8 cellular contexts compared by ENCODE assay signal in the genomic region with DNA sequence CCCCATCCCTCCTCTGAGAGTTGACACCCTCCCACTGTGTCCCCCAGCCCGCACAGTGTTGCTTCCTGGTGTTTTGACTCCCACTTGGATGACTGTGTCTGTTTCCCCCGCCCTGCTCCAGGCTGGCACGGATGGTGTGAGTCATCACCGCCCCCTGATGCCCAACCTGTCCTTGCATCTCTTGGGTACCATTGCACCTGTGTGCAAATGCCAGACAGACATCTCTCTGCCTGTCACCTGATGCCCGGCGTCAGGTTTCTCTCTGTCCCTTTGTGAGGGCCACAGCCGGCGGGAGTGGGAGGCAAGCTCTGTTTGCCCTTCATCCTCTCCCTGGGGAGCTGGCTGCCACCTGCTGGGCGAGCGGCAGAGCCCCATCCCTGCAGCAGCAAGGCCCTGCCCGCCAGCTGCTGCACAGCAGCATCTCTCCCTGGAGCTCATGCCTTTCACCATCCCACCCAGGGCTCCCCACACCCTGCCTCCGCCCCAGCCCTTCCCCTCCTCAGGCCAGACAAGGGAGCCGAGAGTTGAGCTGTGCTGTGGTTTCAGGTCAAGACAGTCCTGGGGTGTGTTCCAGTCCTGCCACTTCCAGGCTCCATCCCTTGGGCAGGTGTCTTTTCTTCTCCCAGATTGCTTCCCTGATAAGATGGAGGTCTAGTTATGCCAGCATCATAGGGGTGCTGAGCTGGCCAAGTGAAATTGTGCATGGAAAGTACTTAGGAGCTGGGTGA. TPM values are rescaled to one million over a fixed set of nuclear protein-coding genes. Genes with fewer than 3 reads are reported as not detected.
DNase-seq lines count a peak whose midpoint lies in the region; ATAC-seq and TF ChIP-seq lines count a peak whose summit lies in the region.

No MANE protein-coding gene starts in this region.

- WGBS in SK-N-SH (ENCODE audit: low lambda C conversion rate) = 60% methylated on average over 12 of the region's 13 CpGs
- WGBS in right lobe of liver (ENCODE audit: insufficient coverage, low coverage, low lambda C conversion rate, missing lambda C conversion rate) = 69% methylated on average over 5 of the region's 13 CpGs

- TF ChIP-seq EP300 in SK-N-SH (IDR thresholded peaks at IDR 0.05; ENCODE audit: borderline replicate concordance in 1 of 2, low read depth in 1 of 2, low read length in 1 of 2) = no peak

- peaks cover 17% of the 10 kb centered on the region for H3K36me3 ChIP-seq in MG63
- H3K36me3 ChIP-seq in SK-N-SH (replicated peaks in 1 of 2; ENCODE audit: control insufficient read depth in 1 of 2, insufficient read depth in 2 of 2, low read length in 1 of 2) = no peaks in the 10 kb centered on the region
- no peaks in the 10 kb centered on the region for H3K36me3 ChIP-seq in right lobe of liver

- no peaks in the 10 kb centered on the region for H3K9me2 ChIP-seq in SK-N-SH

- peak; percentile 34 for TF ChIP-seq CTCF in SK-N-SH (IDR thresholded peaks at IDR 0.05)
- TF ChIP-seq CTCF in right lobe of liver (IDR thresholded peaks at IDR 0.05) = peak in 3 of 4 donors; percentile 26 to 41 (median 33)
- TF ChIP-seq CTCF in omental fat pad (IDR thresholded peaks at IDR 0.05) = no peak

- peak; percentile 49 to 67 (median 56) for ATAC-seq in right lobe of liver
- no peak for ATAC-seq in omental fat pad (ENCODE audit: low FRiP score)
- no peak for ATAC-seq in HG02852 (IDR thresholded peaks at IDR 0.05; ENCODE audit: unreplicated experiment)

- H3F3A ChIP-seq in SK-N-SH (replicated peaks; ENCODE audit: insufficient read depth) = no peaks in the 10 kb centered on the region

- H3K4me1 ChIP-seq in SK-N-SH (ENCODE audit: control insufficient read depth in 1 of 2, insufficient read depth in 2 of 2, low read depth in 1 of 2, low read length in 1 of 2) = peaks cover 0 to 6% of the 10 kb centered on the region in 2 experiments; a peak in 1 of 4 replicates
- H3K4me1 ChIP-seq in right lobe of liver = no peaks in the 10 kb centered on the region

- TF ChIP-seq RAD21 in SK-N-SH (IDR thresholded peaks at IDR 0.05; ENCODE audit: low read length) = 0 out of 2 replicates have a peak, but pooled peaks have one; percentile 17

- intact Hi-C loops in right lobe of liver (cut with DNase I) = no loop called here

- DNase-seq in DMS79 treated with DMSO at 0.1 percent for 48 hours (lab: John Stamatoyannopoulos, UW) (peak; percentile 73), MG63 (peak; percentile 49), SK-N-SH (no peak), right lobe of liver (peak in 1 of 3 donors; percentile 47), dedifferentiated amniotic fluid mesenchymal stem cell (ENCODE audit: extremely low spot score) (no peak), omental fat pad (ENCODE audit: low spot score) (no peak), germinal center (ENCODE audit: low spot score) (no peak)

- H3K27ac ChIP-seq in SK-N-SH (ENCODE audit: low read depth in 2 of 2, low read length in 1 of 2) (no peak overlapping the region), right lobe of liver (no peak overlapping the region)

- peaks cover 57% of the 10 kb centered on the region for H4K20me1 ChIP-seq in SK-N-SH (ENCODE audit: insufficient read depth)

- CTCF ChIA-PET in SK-N-SH (lab: Yijun Ruan, JAX) = interaction anchor here (0.7 to 1.8 kb wide), 5 partner anchors 8 to 208 kb away, joined by 3 to 7 read pairs (median 3); a partner anchor contains a TSS

- no peak overlapping the region for H3K4me2 ChIP-seq in SK-N-SH

- no peak overlapping the region for H2AFZ ChIP-seq in SK-N-SH (ENCODE audit: low read depth)

- TF ChIP-seq POLR2A in right lobe of liver (IDR thresholded peaks at IDR 0.05) = no peak

- H3K79me2 ChIP-seq in SK-N-SH (ENCODE audit: insufficient read depth) = peaks cover 74% of the 10 kb centered on the region

- H3K27me3 ChIP-seq in MG63 (no peaks in the 10 kb centered on the region), SK-N-SH (ENCODE audit: insufficient read depth) (no peaks in the 10 kb centered on the region), right lobe of liver (no peaks in the 10 kb centered on the region)

- H3K9ac ChIP-seq in SK-N-SH = no peak overlapping the region

- no peaks in the 10 kb centered on the region for H3K9me3 ChIP-seq in MG63
- no peaks in the 10 kb centered on the region for H3K9me3 ChIP-seq in SK-N-SH
- H3K9me3 ChIP-seq in right lobe of liver = no peaks in the 10 kb centered on the region

- POLR2A ChIA-PET in SK-N-SH (lab: Yijun Ruan, JAX) = no interaction called here

- H3K4me3 ChIP-seq in MG63 (no peak overlapping the region), SK-N-SH (ENCODE audit: low read depth in 2 of 2, low read length in 1 of 2) (no peak overlapping the region), right lobe of liver (no peak overlapping the region)

TF ChIP-seq in SK-N-SH, 30 proteins besides CTCF, POLR2A, EP300 and RAD21 (continues in another document):
- peak; percentile 23 for TF ChIP-seq SMC3 (IDR thresholded peaks at IDR 0.05; ENCODE audit: low read depth, low read length)
- TF ChIP-seq NRF1 (IDR thresholded peaks at IDR 0.05; ENCODE audit: low read depth, low read length) = no peak
- no peak for TF ChIP-seq TAF1 (IDR thresholded peaks at IDR 0.05; ENCODE audit: borderline replicate concordance, low read depth, low read length)
- TF ChIP-seq, protein P1, sequence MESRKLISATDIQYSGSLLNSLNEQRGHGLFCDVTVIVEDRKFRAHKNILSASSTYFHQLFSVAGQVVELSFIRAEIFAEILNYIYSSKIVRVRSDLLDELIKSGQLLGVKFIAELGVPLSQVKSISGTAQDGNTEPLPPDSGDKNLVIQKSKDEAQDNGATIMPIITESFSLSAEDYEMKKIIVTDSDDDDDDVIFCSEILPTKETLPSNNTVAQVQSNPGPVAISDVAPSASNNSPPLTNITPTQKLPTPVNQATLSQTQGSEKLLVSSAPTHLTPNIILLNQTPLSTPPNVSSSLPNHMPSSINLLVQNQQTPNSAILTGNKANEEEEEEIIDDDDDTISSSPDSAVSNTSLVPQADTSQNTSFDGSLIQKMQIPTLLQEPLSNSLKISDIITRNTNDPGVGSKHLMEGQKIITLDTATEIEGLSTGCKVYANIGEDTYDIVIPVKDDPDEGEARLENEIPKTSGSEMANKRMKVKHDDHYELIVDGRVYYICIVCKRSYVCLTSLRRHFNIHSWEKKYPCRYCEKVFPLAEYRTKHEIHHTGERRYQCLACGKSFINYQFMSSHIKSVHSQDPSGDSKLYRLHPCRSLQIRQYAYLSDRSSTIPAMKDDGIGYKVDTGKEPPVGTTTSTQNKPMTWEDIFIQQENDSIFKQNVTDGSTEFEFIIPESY (IDR thresholded peaks at IDR 0.05; ENCODE audit: borderline replicate concordance, low read depth) = no peak
- no peak for TF ChIP-seq YY1 (IDR thresholded peaks at IDR 0.05; ENCODE audit: low read depth)
- no peak for TF ChIP-seq MXI1 (IDR thresholded peaks at IDR 0.05; ENCODE audit: low read depth, low read length)
- TF ChIP-seq TCF12 (IDR thresholded peaks at IDR 0.05) = no peak
- TF ChIP-seq, protein P2, sequence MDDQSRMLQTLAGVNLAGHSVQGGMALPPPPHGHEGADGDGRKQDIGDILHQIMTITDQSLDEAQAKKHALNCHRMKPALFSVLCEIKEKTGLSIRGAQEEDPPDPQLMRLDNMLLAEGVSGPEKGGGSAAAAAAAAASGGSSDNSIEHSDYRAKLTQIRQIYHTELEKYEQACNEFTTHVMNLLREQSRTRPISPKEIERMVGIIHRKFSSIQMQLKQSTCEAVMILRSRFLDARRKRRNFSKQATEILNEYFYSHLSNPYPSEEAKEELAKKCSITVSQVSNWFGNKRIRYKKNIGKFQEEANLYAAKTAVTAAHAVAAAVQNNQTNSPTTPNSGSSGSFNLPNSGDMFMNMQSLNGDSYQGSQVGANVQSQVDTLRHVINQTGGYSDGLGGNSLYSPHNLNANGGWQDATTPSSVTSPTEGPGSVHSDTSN (IDR thresholded peaks at IDR 0.05) = no peak
- TF ChIP-seq EZH2phosphoT487 (IDR thresholded peaks at IDR 0.05; ENCODE audit: borderline replicate concordance, low read depth) = no peak
- no peak for TF ChIP-seq SIN3A (IDR thresholded peaks at IDR 0.05; ENCODE audit: borderline replicate concordance, low read depth, low read length)
- TF ChIP-seq ELF1 (IDR thresholded peaks at IDR 0.05) = no peak
- TF ChIP-seq RCOR1 (IDR thresholded peaks at IDR 0.05; ENCODE audit: low read length) = no peak

RNA-seq across cellular contexts. Expression of a gene that starts 29.7 kb away (rescaled TPM):
- 0.91 TPM in 1 of 2 replicates, not detected in the other for total RNA-seq in MG63 (2014; rRNA removed; shearing (Covaris generic); ENCODE audit: low replicate concordance)
- 0.06 and 0.12 TPM in 2 replicates for polyA plus RNA-seq in SK-N-SH (2012; rRNA removed)
- polyA plus RNA-seq in SK-N-SH (2012; cell fraction: cytosol; rRNA removed) = 0.03 and 0.04 TPM in 2 replicates
- polyA plus RNA-seq in SK-N-SH (2012; cell fraction: nucleus; rRNA removed) = 0.97 and 1.9 TPM in 2 replicates
- total RNA-seq in right lobe of liver = under 1 TPM in 1 of 6 experiments, not detected in 5; 0.06 TPM
- under 1 TPM in 2 of 4 donors, not detected in 2; 0.19 to 0.72 TPM for total RNA-seq in omental fat pad

RNA-seq across cellular contexts. Expression of a gene that starts 38.1 kb away (rescaled TPM):
- 18.1 and 33.1 TPM in 2 replicates for total RNA-seq in MG63 (2014; rRNA removed; shearing (Covaris generic); ENCODE audit: low replicate concordance)
- 19.3 and 24.4 TPM in 2 replicates for polyA plus RNA-seq in SK-N-SH (2012; rRNA removed)
- polyA plus RNA-seq in SK-N-SH (2012; cell fraction: cytosol; rRNA removed) = 9.4 and 14.2 TPM in 2 replicates
- 53.9 and 70.9 TPM in 2 replicates for polyA plus RNA-seq in SK-N-SH (2012; cell fraction: nucleus; rRNA removed)
- total RNA-seq in right lobe of liver = 10 to 100 TPM; 10.1 to 14.3 (median 11.0) TPM
- total RNA-seq in omental fat pad = 10 to 100 TPM; 13.6 to 23.7 (median 19.4) TPM

RNA-seq across cellular contexts. Expression of a gene that starts 47.0 kb away (rescaled TPM):
- 9.5 and 28.6 TPM in 2 replicates for total RNA-seq in MG63 (2014; rRNA removed; shearing (Covaris generic); ENCODE audit: low replicate concordance)
- polyA plus RNA-seq in SK-N-SH (2012; rRNA removed) = 53.0 and 59.0 TPM in 2 replicates
- polyA plus RNA-seq in SK-N-SH (2012; cell fraction: cytosol; rRNA removed) = 34.4 and 43.2 TPM in 2 replicates
- polyA plus RNA-seq in SK-N-SH (2012; cell fraction: nucleus; rRNA removed) = 25.3 and 26.7 TPM in 2 replicates
- total RNA-seq in right lobe of liver (10 to 100 TPM; 13.1 to 33.3 (median 23.7) TPM), omental fat pad (10 to 100 TPM; 20.8 to 30.4 (median 23.8) TPM)

RNA-seq across cellular contexts. Expression of a gene that starts 47.5 kb away (rescaled TPM):
- total RNA-seq in MG63 (2014; rRNA removed; shearing (Covaris generic); ENCODE audit: low replicate concordance) = 1.9 and 22.6 TPM in 2 replicates
- 3.0 and 3.7 TPM in 2 replicates for polyA plus RNA-seq in SK-N-SH (2012; rRNA removed)
- 1.9 and 2.2 TPM in 2 replicates for polyA plus RNA-seq in SK-N-SH (2012; cell fraction: cytosol; rRNA removed)
- 3.5 and 5.6 TPM in 2 replicates for polyA plus RNA-seq in SK-N-SH (2012; cell fraction: nucleus; rRNA removed)
- total RNA-seq in right lobe of liver (10 to 100 TPM in 1 of 6 experiments, 1 to 10 TPM in 5; 4.7 to 17.0 (median 6.1) TPM), omental fat pad (10 to 100 TPM in 1 of 4 donors, 1 to 10 TPM in 3; 6.4 to 13.1 (median 8.2) TPM)

RNA-seq across cellular contexts. Expression of a gene that starts 52.0 kb away (rescaled TPM):
- 28.2 and 73.6 TPM in 2 replicates for total RNA-seq in MG63 (2014; rRNA removed; shearing (Covaris generic); ENCODE audit: low replicate concordance)
- 24.2 and 28.7 TPM in 2 replicates for polyA plus RNA-seq in SK-N-SH (2012; rRNA removed)
- 14.5 and 19.1 TPM in 2 replicates for polyA plus RNA-seq in SK-N-SH (2012; cell fraction: cytosol; rRNA removed)
- polyA plus RNA-seq in SK-N-SH (2012; cell fraction: nucleus; rRNA removed) = 16.1 and 16.5 TPM in 2 replicates
- 10 to 100 TPM; 10.9 to 27.5 (median 14.0) TPM for total RNA-seq in right lobe of liver
- total RNA-seq in omental fat pad = 10 to 100 TPM; 22.2 to 34.1 (median 27.9) TPM

Comparison
In these comparisons a context has a peak if more than half of its experiments do, and no peak if none do; other contexts are left out.
1. DNase-seq: peak in DMS79 treated with DMSO at 0.1 percent for 48 hours (single experiment) and MG63 (single experiment); none in SK-N-SH (single experiment), dedifferentiated amniotic fluid mesenchymal stem cell (single experiment), omental fat pad (single experiment) and germinal center (single experiment).
2. CTCF ChIP-seq: peak in SK-N-SH (single experiment) and right lobe of liver (3 of 4); none in omental fat pad (0 of 3).
3. ATAC-seq: peak in right lobe of liver (4 of 4); none in omental fat pad (single experiment) and HG02852 (single experiment).